Comparison of ENCODE assay signal across 25 cellular contexts in genomic region chr17:63824362-63824761, GRCh38. TPM values are rescaled to one million over a fixed set of nuclear protein-coding genes. Genes with fewer than 3 reads are reported as not detected.
A peak's percentile ranks its signal among the peaks of the same experiment; 100 is the strongest.
DNase-seq lines count a peak whose midpoint lies in the region; ATAC-seq and TF ChIP-seq lines count a peak whose summit lies in the region.
"Had no signal": no experiment of that assay in that cellular context is flagged by ENCODE, and none has a peak within 500 bp of the region (broad histone marks: within the 10 kb centered on the region; RNA-seq: fewer than 3 reads in every experiment).

No MANE protein-coding gene starts in this region.

- H3K27ac ChIP-seq in effector memory CD4-positive, alpha-beta T cell (ENCODE audit: insufficient read depth, low read length, poor library complexity, severe bottlenecking): peak overlapping the region; percentile 28
- no peak overlapping the region for H3K27ac ChIP-seq in osteoblast (ENCODE audit: low read depth, low read length)
- H3K27ac ChIP-seq: A549, C4-2B, colonic mucosa, epithelial cell of prostate had no signal

- H3K4me3 ChIP-seq in effector memory CD4-positive, alpha-beta T cell (ENCODE audit: insufficient read depth, low read depth, low read length, poor library complexity, severe bottlenecking): no peak overlapping the region
- H3K4me3 ChIP-seq in osteoblast (ENCODE audit: insufficient read depth, low read length): no peak overlapping the region
- H3K4me3 ChIP-seq: A549, colonic mucosa, HAP-1, spleen had no signal

- peaks cover 57% of the 10 kb centered on the region for H3K4me1 Mint-ChIP-seq in activated CD8-positive, alpha-beta memory T cell treated with anti-CD3 and anti-CD28 coated beads, Interleukin-2, amount 10 ng/mL, durations not matched to agents 7 days and 5 days
- peaks cover 46% of the 10 kb centered on the region for H3K4me1 Mint-ChIP-seq in T-helper 17 cell

- no peak for TF ChIP-seq CTCF in osteoblast (IDR thresholded peaks at IDR 0.05; ENCODE audit: extremely low read depth, low read depth, low read length)

- H3K9me3 ChIP-seq in T-helper 17 cell (ENCODE audit: control insufficient read depth, low read length, poor library complexity, severe bottlenecking) (no peaks in the 10 kb centered on the region), osteoblast (ENCODE audit: low read depth, low read length) (no peaks in the 10 kb centered on the region)
- H3K9me3 ChIP-seq in effector memory CD4-positive, alpha-beta T cell (ENCODE audit: control insufficient read depth, low read length): no peaks in the 10 kb centered on the region
- H3K9me3 ChIP-seq: A549, colonic mucosa, HAP-1, spleen had no signal

- CTCF ChIA-PET in activated CD8-positive, alpha-beta memory T cell treated with anti-CD3 and anti-CD28 coated beads, Interleukin-2, amount 10 ng/mL, durations not matched to agents 7 days and 5 days (lab: Charles Lee): interaction anchor here (0.9 to 2.0 kb wide), 4 partner anchors 11 to 213 kb away, joined by 3 to 7 read pairs (median 4); no protein-coding TSS in a partner anchor

- H3K27me3 ChIP-seq in effector memory CD4-positive, alpha-beta T cell (replicated peaks; ENCODE audit: control insufficient read depth, insufficient read depth, low read length, poor library complexity, severe bottlenecking): no peaks in the 10 kb centered on the region
- no peaks in the 10 kb centered on the region for H3K27me3 ChIP-seq in osteoblast (ENCODE audit: insufficient read depth, low read length)
- H3K27me3 ChIP-seq: colonic mucosa, spleen had no signal

- H3K36me3 Mint-ChIP-seq in activated CD8-positive, alpha-beta memory T cell treated with anti-CD3 and anti-CD28 coated beads, Interleukin-2, amount 10 ng/mL, durations not matched to agents 7 days and 5 days: peaks cover 68% of the 10 kb centered on the region
- H3K36me3 Mint-ChIP-seq in T-helper 17 cell (ENCODE audit: low read depth): peaks cover 23% of the 10 kb centered on the region

- H3K27me3 Mint-ChIP-seq in activated CD8-positive, alpha-beta memory T cell treated with anti-CD3 and anti-CD28 coated beads, Interleukin-2, amount 10 ng/mL, durations not matched to agents 7 days and 5 days: no peaks in the 10 kb centered on the region
- no peaks in the 10 kb centered on the region for H3K27me3 Mint-ChIP-seq in T-helper 17 cell

- no peak overlapping the region for H3K4me2 ChIP-seq in osteoblast (ENCODE audit: insufficient read depth, low read length)
- H3K4me2 ChIP-seq: A549 had no signal

- no peaks in the 10 kb centered on the region for H3K9me3 Mint-ChIP-seq in activated CD8-positive, alpha-beta memory T cell treated with anti-CD3 and anti-CD28 coated beads, Interleukin-2, amount 10 ng/mL, durations not matched to agents 7 days and 5 days (ENCODE audit: low read depth)

- H3K4me3 Mint-ChIP-seq in activated CD8-positive, alpha-beta memory T cell treated with anti-CD3 and anti-CD28 coated beads, Interleukin-2, amount 10 ng/mL, durations not matched to agents 7 days and 5 days: no peak overlapping the region
- H3K4me3 Mint-ChIP-seq in T-helper 17 cell: no peak overlapping the region

- no peak for ATAC-seq in activated CD8-positive, alpha-beta memory T cell treated with anti-CD3 and anti-CD28 coated beads, Interleukin-2, amount 10 ng/mL, durations not matched to agents 7 days and 5 days
- ATAC-seq in T-helper 17 cell (no peak), GM18873 (IDR thresholded peaks at IDR 0.05; ENCODE audit: low FRiP score, unreplicated experiment) (no peak), GM18858 (IDR thresholded peaks at IDR 0.05; ENCODE audit: unreplicated experiment) (no peak)
- ATAC-seq: A549, left colon had no signal

- H3K79me2 ChIP-seq in osteoblast (ENCODE audit: insufficient read depth, low read length): peaks cover 71% of the 10 kb centered on the region

- H3K36me3 ChIP-seq in effector memory CD4-positive, alpha-beta T cell (ENCODE audit: control insufficient read depth, insufficient read depth, low read length): peaks cover 64% of the 10 kb centered on the region
- H3K36me3 ChIP-seq in osteoblast (ENCODE audit: insufficient read depth, low read length): peaks cover 66% of the 10 kb centered on the region

- DNase-seq in activated CD8-positive, alpha-beta memory T cell treated with anti-CD3 and anti-CD28 coated beads, Interleukin-2, amount 10 ng/mL, durations not matched to agents 7 days and 5 days: no peak
- no peak for DNase-seq in activated CD8-positive, alpha-beta memory T cell treated with anti-CD3 and anti-CD28 coated beads, Interleukin-2, amount 50 U/mL, for 48 hours
- DNase-seq in T-helper 17 cell (no peak), osteoblast (ENCODE audit: insufficient read length, low spot score, missing footprints) (peak; percentile 43), GDM1 (lab: John Stamatoyannopoulos, UW) (no peak)
- DNase-seq in effector memory CD4-positive, alpha-beta T cell: no peak
- DNase-seq: activated CD4-positive, alpha-beta T cell treated with anti-CD3 and anti-CD28 coated beads for 1 hour; colonic mucosa; DMS79; KG1; left colon; NCI-H1092; NCI-H526 treated with DMSO at 0.1 percent for 48 hours; SIG-M5; spleen; trophoblast cell had no signal

- no peak overlapping the region for H2AFZ ChIP-seq in osteoblast (ENCODE audit: low read length)

- H3K27ac Mint-ChIP-seq in activated CD8-positive, alpha-beta memory T cell treated with anti-CD3 and anti-CD28 coated beads, Interleukin-2, amount 10 ng/mL, durations not matched to agents 7 days and 5 days: peak overlapping the region; percentile 3
- peak overlapping the region; percentile 88 for H3K27ac Mint-ChIP-seq in T-helper 17 cell

- peaks cover 24% of the 10 kb centered on the region for H4K20me1 ChIP-seq in osteoblast (ENCODE audit: insufficient read depth, low read length)

- peaks cover 21% of the 10 kb centered on the region for H3K4me1 ChIP-seq in effector memory CD4-positive, alpha-beta T cell (ENCODE audit: control insufficient read depth, insufficient read depth, low read length, poor library complexity, severe bottlenecking)
- H3K4me1 ChIP-seq in osteoblast (ENCODE audit: insufficient read depth, low read length): peaks cover 21% of the 10 kb centered on the region

RNA-seq across cellular contexts. Expression of gene PSMC5, which starts 2.9 kb away (rescaled TPM):
- 100 to 1,000 TPM; 157 to 195 TPM for total RNA-seq in activated CD8-positive, alpha-beta memory T cell treated with anti-CD3 and anti-CD28 coated beads, Interleukin-2, amount 10 ng/mL, durations not matched to agents 7 days and 5 days
- 10 to 100 TPM; 83.5 to 92.2 TPM for total RNA-seq in T-helper 17 cell
- total RNA-seq in osteoblast: 34.0 and 36.5 TPM in 2 replicates

RNA-seq across cellular contexts. Expression of gene FTSJ3, which starts 3.1 kb away (rescaled TPM):
- total RNA-seq in activated CD8-positive, alpha-beta memory T cell treated with anti-CD3 and anti-CD28 coated beads, Interleukin-2, amount 10 ng/mL, durations not matched to agents 7 days and 5 days: 10 to 100 TPM; 58.9 to 71.7 TPM
- total RNA-seq in T-helper 17 cell: 10 to 100 TPM; 44.2 to 54.3 TPM
- 43.0 and 45.2 TPM in 2 replicates for total RNA-seq in osteoblast

RNA-seq across cellular contexts. Expression of gene SMARCD2, which starts 18.1 kb away (rescaled TPM):
- 100 to 1,000 TPM; 137 to 151 TPM for total RNA-seq in activated CD8-positive, alpha-beta memory T cell treated with anti-CD3 and anti-CD28 coated beads, Interleukin-2, amount 10 ng/mL, durations not matched to agents 7 days and 5 days
- total RNA-seq in T-helper 17 cell (100 to 1,000 TPM in 1 of 2 donors, 10 to 100 TPM in 1; 95.3 to 106 TPM), osteoblast (53.9 and 54.8 TPM in 2 replicates)

RNA-seq across cellular contexts. Expression of gene CSH2, which starts 49.1 kb away (rescaled TPM):
- not detected for total RNA-seq in activated CD8-positive, alpha-beta memory T cell treated with anti-CD3 and anti-CD28 coated beads, Interleukin-2, amount 10 ng/mL, durations not matched to agents 7 days and 5 days
- 1 to 10 TPM; 3.6 to 4.0 TPM for total RNA-seq in T-helper 17 cell
- total RNA-seq in osteoblast: not detected in 2 replicates
- total RNA-seq: colonic mucosa; frontal cortex; left colon; OCI-LY7; spleen; T-helper 2 cell treated with Interferon-gamma antibody and Interleukin-4, amounts not matched to agents 100 ng/mL and 5 ng/mL, for 36 hours had no signal

RNA-seq across cellular contexts. Expression of gene DDX42, which starts 50.4 kb away (rescaled TPM):
- 100 to 1,000 TPM; 121 to 123 TPM for total RNA-seq in activated CD8-positive, alpha-beta memory T cell treated with anti-CD3 and anti-CD28 coated beads, Interleukin-2, amount 10 ng/mL, durations not matched to agents 7 days and 5 days
- 10 to 100 TPM; 81.6 to 93.6 TPM for total RNA-seq in T-helper 17 cell
- 69.0 and 77.4 TPM in 2 replicates for total RNA-seq in osteoblast
